Comparison of ENCODE assay signal across 11 cellular contexts in genomic region chr19:42250249-42250665, GRCh38. TPM values are rescaled to one million over a fixed set of nuclear protein-coding genes. Genes with fewer than 3 reads are reported as not detected.
DNase-seq lines count a peak whose midpoint lies in the region; ATAC-seq and TF ChIP-seq lines count a peak whose summit lies in the region.
"Had no signal": no experiment of that assay in that cellular context is flagged by ENCODE, and none has a peak within 500 bp of the region (broad histone marks: within the 10 kb centered on the region; RNA-seq: fewer than 3 reads in every experiment).

No MANE protein-coding gene starts in this region.

- H3K4me2 ChIP-seq in parathyroid adenoma (ENCODE audit: low read length) = peak overlapping the region; percentile 33
- H3K4me2 ChIP-seq: PC-9 had no signal

- H3K4me1 ChIP-seq in ACC112 (ENCODE audit: control insufficient read depth, insufficient read depth, low read length, unreplicated experiment) = peaks cover 16% of the 10 kb centered on the region
- peaks cover 38% of the 10 kb centered on the region for H3K4me1 ChIP-seq in SJSA1 (replicated peaks)
- H3K4me1 ChIP-seq in esophagus muscularis mucosa = peaks cover 66 to 81% (median 73%) of the 10 kb centered on the region in 4 donors
- peaks cover 17% of the 10 kb centered on the region for H3K4me1 ChIP-seq in parathyroid adenoma

- ATAC-seq in HG02870 (IDR thresholded peaks at IDR 0.05; ENCODE audit: unreplicated experiment) = no peak
- ATAC-seq: esophagus mucosa had no signal

- no peaks in the 10 kb centered on the region for H3K9me3 Mint-ChIP-seq in immature natural killer cell

- peak overlapping the region; percentile 60; the same call in 1 of the 2 replicates for H3K4me3 ChIP-seq in ACC112 (ENCODE audit: low read depth, low read length)
- no peak overlapping the region for H3K4me3 ChIP-seq in SJSA1
- peak overlapping the region; percentile 85 to 98 (median 96) for H3K4me3 ChIP-seq in esophagus muscularis mucosa
- no peak overlapping the region for H3K4me3 ChIP-seq in parathyroid adenoma (ENCODE audit: low read depth, low read length)
- H3K4me3 ChIP-seq: PC-9 had no signal

- 40% methylated on average over 8 of the region's 15 CpGs for WGBS in esophagus muscularis mucosa

- no peak for TF ChIP-seq CTCF in esophagus muscularis mucosa (IDR thresholded peaks at IDR 0.05)
- no peak for TF ChIP-seq CTCF in parathyroid adenoma (IDR thresholded peaks at IDR 0.05)

- H3K9me3 ChIP-seq in SJSA1 (replicated peaks) = no peaks in the 10 kb centered on the region; the same call in 1 of the 2 replicates
- no peaks in the 10 kb centered on the region for H3K9me3 ChIP-seq in esophagus muscularis mucosa
- H3K9me3 ChIP-seq in parathyroid adenoma (ENCODE audit: control insufficient read depth, low read length) = no peaks in the 10 kb centered on the region

- H2AFZ ChIP-seq in ACC112 (ENCODE audit: low read length, unreplicated experiment) = no peak overlapping the region
- no peak overlapping the region for H2AFZ ChIP-seq in parathyroid adenoma
- H2AFZ ChIP-seq: PC-9 had no signal

- no peaks in the 10 kb centered on the region for H3K27me3 ChIP-seq in ACC112 (ENCODE audit: insufficient read depth, low read length)
- no peaks in the 10 kb centered on the region for H3K27me3 ChIP-seq in SJSA1 (replicated peaks)
- no peaks in the 10 kb centered on the region for H3K27me3 ChIP-seq in esophagus muscularis mucosa
- H3K27me3 ChIP-seq in parathyroid adenoma (ENCODE audit: control insufficient read depth, insufficient read depth, low read length) = no peaks in the 10 kb centered on the region

- H3K27ac Mint-ChIP-seq in immature natural killer cell = peak overlapping the region in 2 of 6 donors; percentile 27 to 61

- no peak overlapping the region for H3K9ac ChIP-seq in parathyroid adenoma

- intact Hi-C loops in esophagus muscularis mucosa (cut with DNase I) = no loop called here

- H3K4me1 Mint-ChIP-seq in immature natural killer cell = peaks cover 16 to 25% of the 10 kb centered on the region in 2 donors

- H3K36me3 ChIP-seq in ACC112 (ENCODE audit: insufficient read depth, low read length) (no peaks in the 10 kb centered on the region), SJSA1 (peaks cover 61% of the 10 kb centered on the region), esophagus muscularis mucosa (peaks cover 5 to 37% (median 23%) of the 10 kb centered on the region in 4 donors), parathyroid adenoma (ENCODE audit: control insufficient read depth, insufficient read depth, low read length) (no peaks in the 10 kb centered on the region)

- H3K36me3 Mint-ChIP-seq in immature natural killer cell = no peaks in the 10 kb centered on the region

- H3K4me3 Mint-ChIP-seq in immature natural killer cell = no peak overlapping the region

- peaks cover 6 to 10% (median 8%) of the 10 kb centered on the region in 3 donors for H3K27me3 Mint-ChIP-seq in immature natural killer cell (ENCODE audit: low read depth in 3 of 3)

- peaks cover 49% of the 10 kb centered on the region for H3K79me2 ChIP-seq in ACC112 (ENCODE audit: control insufficient read depth, insufficient read depth, low read length, unreplicated experiment)
- peaks cover 2% of the 10 kb centered on the region for H3K79me2 ChIP-seq in parathyroid adenoma

- DNase-seq in SJSA1 (ENCODE audit: low read depth in 1 of 2, low spot score in 2 of 2) (no peak), esophagus muscularis mucosa (ENCODE audit: extremely low spot score) (no peak), KG1 (lab: John Stamatoyannopoulos, UW) (no peak), immature natural killer cell (no peak)
- DNase-seq in stimulated activated CD4-positive, alpha-beta T cell treated with anti-CD3 and anti-CD28 coated beads, Interleukin-4, amount 100 ng/mL, for 4 hours = no peak
- DNase-seq: DMS153, PC-9 had no signal

- H3K27ac ChIP-seq in ACC112 (ENCODE audit: low read depth, low read length) (peak overlapping the region; percentile 40; the same call in 1 of the 2 replicates), SJSA1 (peak overlapping the region; percentile 6; the same call in 1 of the 2 replicates), esophagus muscularis mucosa (replicated peaks in 1 of 4) (peak overlapping the region; percentile 100), parathyroid adenoma (peak overlapping the region; percentile 25)
- H3K27ac ChIP-seq: PC-9 had no signal

- TF ChIP-seq EP300 in esophagus muscularis mucosa (IDR thresholded peaks at IDR 0.05) = no peak

- no peak for TF ChIP-seq POLR2A in esophagus muscularis mucosa (IDR thresholded peaks at IDR 0.05; ENCODE audit: low read depth)

RNA-seq across cellular contexts. Expression of gene ERF, which starts 4.7 kb away (rescaled TPM):
- 11.0 and 32.6 TPM in 2 replicates for total RNA-seq in SJSA1 (2014; rRNA removed; shearing (Covaris generic))
- total RNA-seq in esophagus muscularis mucosa = 10 to 100 TPM; 16.6 to 38.8 (median 35.5) TPM
- polyA plus RNA-seq in immature natural killer cell = 1 to 10 TPM in 2 of 3 donors, under 1 TPM in 1; 0.24 to 3.4 (median 2.3) TPM

RNA-seq across cellular contexts. Expression of gene GSK3A, which starts 7.9 kb away (rescaled TPM):
- total RNA-seq in SJSA1 (2014; rRNA removed; shearing (Covaris generic)) = 23.2 and 26.7 TPM in 2 replicates
- total RNA-seq in esophagus muscularis mucosa = 10 to 100 TPM; 33.8 to 46.1 (median 41.8) TPM
- polyA plus RNA-seq in immature natural killer cell = 10 to 100 TPM; 14.2 to 28.3 (median 22.3) TPM

RNA-seq across cellular contexts. Expression of gene CIC, which starts 18.8 kb away (rescaled TPM):
- total RNA-seq in SJSA1 (2014; rRNA removed; shearing (Covaris generic)) = 13.0 and 21.5 TPM in 2 replicates
- 10 to 100 TPM; 37.8 to 74.2 (median 56.3) TPM for total RNA-seq in esophagus muscularis mucosa
- 1 to 10 TPM in 1 of 3 donors, under 1 TPM in 1, not detected in 1; 0.52 to 2.9 TPM for polyA plus RNA-seq in immature natural killer cell

RNA-seq across cellular contexts. Expression of gene ZNF526, which starts 30.1 kb away (rescaled TPM):
- total RNA-seq in SJSA1 (2014; rRNA removed; shearing (Covaris generic)) = 5.0 and 10.5 TPM in 2 replicates
- total RNA-seq in esophagus muscularis mucosa = 1 to 10 TPM; 4.3 to 8.6 (median 7.1) TPM
- polyA plus RNA-seq in immature natural killer cell = 1 to 10 TPM; 2.9 to 9.1 (median 5.2) TPM

RNA-seq across cellular contexts. Expression of gene DEDD2, which starts 32.8 kb away (rescaled TPM):
- total RNA-seq in SJSA1 (2014; rRNA removed; shearing (Covaris generic)) = 15.9 and 16.9 TPM in 2 replicates
- 10 to 100 TPM; 22.0 to 42.1 (median 31.2) TPM for total RNA-seq in esophagus muscularis mucosa
- 100 to 1,000 TPM; 154 to 261 (median 173) TPM for polyA plus RNA-seq in immature natural killer cell

Comparison
In these comparisons a context has a peak if more than half of its experiments do, and no peak if none do; other contexts are left out.
1. H3K27ac ChIP-seq: peak in every context shown above with its lines; median percentile 100 in esophagus muscularis mucosa; 40 in ACC112; 25 in parathyroid adenoma; 6 in SJSA1.
2. H3K4me3 ChIP-seq: peak in ACC112 (single experiment) and esophagus muscularis mucosa (4 of 4); none in SJSA1 (single experiment) and parathyroid adenoma (single experiment).